ENCODE assay signal across 8 cellular contexts in the genomic region with DNA sequence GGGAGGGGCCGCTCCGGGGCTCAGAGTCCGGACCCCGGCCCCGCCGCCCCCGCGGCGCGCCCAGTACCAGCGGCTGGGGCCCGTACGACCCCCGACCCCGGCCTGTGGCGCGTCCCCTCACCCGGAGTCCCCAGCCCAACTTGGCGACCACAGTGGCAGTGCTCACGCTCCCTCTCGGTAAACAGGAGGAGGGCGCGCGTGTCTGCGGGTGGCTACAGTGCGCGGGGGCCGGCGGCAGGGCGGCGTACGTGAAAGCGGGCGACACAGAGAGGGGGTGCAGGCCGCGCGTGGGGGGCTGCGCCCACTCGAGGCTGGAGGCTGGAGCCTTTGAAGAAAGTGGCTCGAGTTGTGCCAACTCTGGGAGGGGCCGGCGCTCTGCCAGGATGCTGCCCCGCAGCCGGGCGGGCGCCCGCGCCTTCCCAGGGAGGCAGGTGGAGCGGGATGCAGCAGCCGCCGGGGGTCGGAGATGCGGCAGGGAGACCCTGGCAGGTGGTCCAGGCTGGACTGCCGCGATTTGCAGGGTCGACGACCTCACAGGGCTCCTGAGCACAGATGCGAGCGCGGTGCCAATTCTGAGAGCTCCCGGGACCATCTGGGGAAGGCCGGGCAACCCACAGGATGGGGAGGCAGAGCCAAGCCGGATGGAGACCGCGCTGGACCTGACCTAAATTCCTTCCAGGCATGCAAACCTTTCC. TPM values are rescaled to one million over a fixed set of nuclear protein-coding genes. Genes with fewer than 3 reads are reported as not detected.
DNase-seq lines count a peak whose midpoint lies in the region; TF ChIP-seq lines count a peak whose summit lies in the region.

No MANE protein-coding gene starts in this region.

- no peaks in the 10 kb centered on the region for H3K4me1 ChIP-seq in OCI-LY3 (ENCODE audit: low read length)
- peaks cover 18% of the 10 kb centered on the region for H3K4me1 ChIP-seq in mesenchymal stem cell (ENCODE audit: control insufficient read depth, insufficient read depth, low read depth, low read length)
- no peaks in the 10 kb centered on the region for H3K4me1 ChIP-seq in SJCRH30

- H3K27ac ChIP-seq in OCI-LY3 (ENCODE audit: low read length) = no peak overlapping the region
- H3K27ac ChIP-seq in dorsolateral prefrontal cortex = peak overlapping the region in 57 of 59 donors; percentile 29 to 95 (median 88)
- no peak overlapping the region for H3K27ac ChIP-seq in mesenchymal stem cell (ENCODE audit: low read length, poor library complexity, severe bottlenecking)
- peak overlapping the region; percentile 44 for H3K27ac ChIP-seq in temporal lobe (ENCODE audit: low read depth, low read length)
- H3K27ac ChIP-seq in SJCRH30 = no peak overlapping the region

- peak overlapping the region in 1 of 2 experiments; percentile 95 for H2BK12ac ChIP-seq in mesenchymal stem cell (ENCODE audit: low read length in 2 of 2)

- H3K9ac ChIP-seq in OCI-LY3 (ENCODE audit: low read length) = no peak overlapping the region
- H3K9ac ChIP-seq in mesenchymal stem cell (ENCODE audit: low read length) = peak overlapping the region; percentile 74

- H2AK5ac ChIP-seq in mesenchymal stem cell (ENCODE audit: low read length, severe bottlenecking) = no peak overlapping the region

- WGBS in mesenchymal stem cell = 16% methylated on average over 54 of the region's 65 CpGs

- no peak overlapping the region for H2BK5ac ChIP-seq in mesenchymal stem cell (ENCODE audit: low read depth, low read length, poor library complexity, severe bottlenecking)

- H3K18ac ChIP-seq in mesenchymal stem cell (ENCODE audit: low read depth in 1 of 2, low read length in 2 of 2) = peak overlapping the region; percentile 85 to 88

- peak overlapping the region; percentile 79 to 92 for H3K4ac ChIP-seq in mesenchymal stem cell (ENCODE audit: low read depth in 1 of 2, low read length in 2 of 2)

- H4K91ac ChIP-seq in mesenchymal stem cell (ENCODE audit: low read length) = peak overlapping the region; percentile 90

- in situ Hi-C loops in Caki2 (cut with HindIII; ENCODE audit: low pct_unique_long_range_greater_than_20kb, low sequenced_read_pairs) = no loop called here

- H3K79me2 ChIP-seq in OCI-LY3 (ENCODE audit: low read length) = no peaks in the 10 kb centered on the region

- H2BK120ac ChIP-seq in mesenchymal stem cell (ENCODE audit: low read depth, low read length) = peak overlapping the region; percentile 87

- H3K79me1 ChIP-seq in mesenchymal stem cell (replicated peaks; ENCODE audit: low read length, poor library complexity, severe bottlenecking) = peaks cover 7% of the 10 kb centered on the region

- H3K23ac ChIP-seq in mesenchymal stem cell (ENCODE audit: low read length in 2 of 2) = peak overlapping the region in 1 of 2 experiments; percentile 61

- peak overlapping the region; percentile 86 for H2BK15ac ChIP-seq in mesenchymal stem cell (ENCODE audit: low read depth, poor library complexity, severe bottlenecking)

- H3K36me3 ChIP-seq in OCI-LY3 (replicated peaks; ENCODE audit: low read depth, low read length) (no peaks in the 10 kb centered on the region), mesenchymal stem cell (ENCODE audit: control insufficient read depth in 1 of 2, insufficient read depth in 2 of 2, low read depth in 1 of 2, low read length in 2 of 2) (no peaks in the 10 kb centered on the region), SJCRH30 (no peaks in the 10 kb centered on the region)

- H3K9me3 ChIP-seq in OCI-LY3 (ENCODE audit: insufficient read depth, low read length) = no peaks in the 10 kb centered on the region
- no peaks in the 10 kb centered on the region for H3K9me3 ChIP-seq in mesenchymal stem cell (ENCODE audit: control insufficient read depth, low read length)
- no peaks in the 10 kb centered on the region for H3K9me3 ChIP-seq in SJCRH30 (replicated peaks)

- peak overlapping the region; percentile 85 for H4K8ac ChIP-seq in mesenchymal stem cell (ENCODE audit: low read length)

- H3K27me3 ChIP-seq in OCI-LY3 (ENCODE audit: low read depth, low read length) (no peaks in the 10 kb centered on the region), dorsolateral prefrontal cortex (no peaks in the 10 kb centered on the region), mesenchymal stem cell (ENCODE audit: control insufficient read depth in 1 of 2, insufficient read depth in 1 of 2, low read length in 2 of 2) (peaks cover 8% of the 10 kb centered on the region in 2 experiments), SJCRH30 (no peaks in the 10 kb centered on the region)

- peak overlapping the region; percentile 67 for H3K4me3 ChIP-seq in OCI-LY3 (ENCODE audit: low read length)
- H3K4me3 ChIP-seq in dorsolateral prefrontal cortex = peak overlapping the region; percentile 48 to 96 (median 77)
- H3K4me3 ChIP-seq in mesenchymal stem cell (ENCODE audit: insufficient read depth in 1 of 2, low read depth in 1 of 2, low read length in 2 of 2) = peak overlapping the region; percentile 70 to 79
- H3K4me3 ChIP-seq in SJCRH30 = no peak overlapping the region

- H3K4me2 ChIP-seq in OCI-LY3 (ENCODE audit: low read length) (peak overlapping the region; percentile 30), mesenchymal stem cell (ENCODE audit: low read length, poor library complexity, severe bottlenecking) (peak overlapping the region; percentile 85)

- intact Hi-C loops in dorsolateral prefrontal cortex (cut with DNase I) = loop anchor here (1.0 to 10.0 kb wide), 4 partner anchors 67 to 161 kb away; no protein-coding TSS in a partner anchor

- DNase-seq in Caki2 (ENCODE audit: low read depth) (peak; percentile 21), dorsolateral prefrontal cortex (peak in 5 of 10 donors; percentile 36 to 75 (median 68)), mesenchymal stem cell (peak; percentile 43), SW 1271 (lab: John Stamatoyannopoulos, UW) (no peak), SJCRH30 (no peak)
- DNase-seq in activated CD4-positive, CD25-positive, alpha-beta regulatory T cell (lab: John Stamatoyannopoulos, UW) = no peak

- H4K20me1 ChIP-seq in OCI-LY3 (ENCODE audit: insufficient read depth, low read length) = no peaks in the 10 kb centered on the region

- H2AFZ ChIP-seq in OCI-LY3 (ENCODE audit: low read depth, low read length) (no peak overlapping the region), mesenchymal stem cell (ENCODE audit: low read depth, low read length) (no peak overlapping the region)

- H3K14ac ChIP-seq in mesenchymal stem cell (ENCODE audit: low read length in 2 of 2) = peak overlapping the region in 1 of 2 experiments; percentile 92

- TF ChIP-seq CTCF in OCI-LY3 (IDR thresholded peaks at IDR 0.05; ENCODE audit: low read depth, low read length) (no peak), dorsolateral prefrontal cortex (IDR thresholded peaks at IDR 0.05 in 54 of 56, conservative IDR thresholded peaks at IDR 0.05 in 2 of 56; ENCODE audit: low read depth in 1 of 56, partially characterized antibody in 56 of 56) (peak in 21 of 56 donors; percentile 3 to 47 (median 20))

RNA-seq across cellular contexts. Expression of a gene that starts 0.7 kb away (rescaled TPM):
- total RNA-seq in Caki2 (2014; rRNA removed; shearing (Covaris generic); ENCODE audit: low replicate concordance) = 2.8 and 16.7 TPM in 2 replicates
- 10 to 100 TPM; 26.2 to 55.9 (median 39.1) TPM for total RNA-seq in dorsolateral prefrontal cortex
- 20.4 TPM for polyA plus RNA-seq in mesenchymal stem cell (2013, experiment 1 of 2)
- 22.5 TPM for polyA plus RNA-seq in mesenchymal stem cell (2013, experiment 2 of 2)
- total RNA-seq in temporal lobe = 11.3 TPM
- total RNA-seq in SJCRH30 (2014; rRNA removed; shearing (Covaris generic)) = 5.2 and 5.3 TPM in 2 replicates

RNA-seq across cellular contexts. Expression of a gene that starts 14.8 kb away (rescaled TPM):
- not detected in 2 replicates for total RNA-seq in Caki2 (2014; rRNA removed; shearing (Covaris generic); ENCODE audit: low replicate concordance)
- total RNA-seq in dorsolateral prefrontal cortex = 1 to 10 TPM in 6 of 120 experiments, under 1 TPM in 42, not detected in 72; 0.25 to 1.7 (median 0.59) TPM
- polyA plus RNA-seq in mesenchymal stem cell (2013, experiment 1 of 2) = 0.07 TPM
- polyA plus RNA-seq in mesenchymal stem cell (2013, experiment 2 of 2) = 0.05 TPM
- not detected for total RNA-seq in temporal lobe
- not detected in 2 replicates for total RNA-seq in SJCRH30 (2014; rRNA removed; shearing (Covaris generic))

Comparison
In these comparisons a context has a peak if more than half of its experiments do, and no peak if none do; other contexts are left out.
1. DNase-seq: peak in Caki2 (single experiment) and mesenchymal stem cell (single experiment); none in activated CD4-positive, CD25-positive, alpha-beta regulatory T cell (0 of 4), SW 1271 (0 of 2) and SJCRH30 (0 of 2).
2. H3K27ac ChIP-seq: peak in dorsolateral prefrontal cortex (57 of 59) and temporal lobe (single experiment); none in OCI-LY3 (single experiment), mesenchymal stem cell (single experiment) and SJCRH30 (single experiment).